ENCODE assay signal across 35 cellular contexts in the genomic region with DNA sequence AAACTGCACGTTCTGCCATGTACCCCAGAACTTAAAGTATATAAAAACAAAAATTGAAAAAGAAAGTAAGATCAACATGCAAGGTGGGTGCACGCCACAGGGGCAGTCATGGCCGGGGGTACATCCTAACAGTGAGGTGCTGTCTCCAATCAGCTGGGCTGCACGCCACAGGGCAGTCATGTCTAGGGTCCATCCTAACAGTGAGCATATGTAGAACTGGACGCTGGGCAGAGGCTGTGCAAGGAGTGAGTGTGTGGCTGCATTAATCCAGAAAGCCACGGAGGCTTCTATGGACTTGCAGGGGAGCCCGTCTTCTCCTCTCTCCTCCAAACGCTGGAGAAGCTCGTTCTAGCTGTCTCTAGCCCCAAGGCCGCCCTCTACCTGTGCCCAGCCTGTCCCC.
"Had no signal": no experiment of that assay in that cellular context is flagged by ENCODE, and none has a peak within 500 bp of the region (broad histone marks: within the 10 kb centered on the region; RNA-seq: fewer than 3 reads in every experiment).

No MANE protein-coding gene starts in this region.

- H3K27me3 ChIP-seq: ascending aorta, cardiac muscle cell, Peyer's patch, SJCRH30 had no signal

- H3K27ac ChIP-seq: ascending aorta, cardiac muscle cell, Peyer's patch, SJCRH30, SK-N-MC, WERI-Rb-1 had no signal

- H3K9me3 Mint-ChIP-seq: activated CD8-positive, alpha-beta T cell treated with anti-CD3 and anti-CD28 coated beads for 36 hours; activated T-helper 17 cell treated with anti-CD3 and anti-CD28 coated beads, Interleukin-2, amount 50 U/mL, for 72 hours had no signal

- H3K27ac Mint-ChIP-seq: activated CD8-positive, alpha-beta T cell treated with anti-CD3 and anti-CD28 coated beads for 36 hours; activated naive CD8-positive, alpha-beta T cell treated with anti-CD3 and anti-CD28 coated beads for 36 hours; activated T-cell treated with anti-CD3 and anti-CD28 coated beads, Interleukin-2, amount 50 U/mL, for 72 hours; activated T-helper 17 cell treated with anti-CD3 and anti-CD28 coated beads, Interleukin-2, amount 50 U/mL, for 72 hours had no signal

- H3K4me3 Mint-ChIP-seq: activated CD8-positive, alpha-beta T cell treated with anti-CD3 and anti-CD28 coated beads for 36 hours; activated naive CD8-positive, alpha-beta T cell treated with anti-CD3 and anti-CD28 coated beads for 36 hours; activated T-cell treated with anti-CD3 and anti-CD28 coated beads, Interleukin-2, amount 50 U/mL, for 72 hours; activated T-helper 17 cell treated with anti-CD3 and anti-CD28 coated beads, Interleukin-2, amount 50 U/mL, for 72 hours; IgD-negative memory B cell had no signal

- H3K4me1 ChIP-seq: ascending aorta, Peyer's patch, SJCRH30 had no signal

- H3K9me3 ChIP-seq: Peyer's patch had no signal

- H3K36me3 Mint-ChIP-seq: activated naive CD8-positive, alpha-beta T cell treated with anti-CD3 and anti-CD28 coated beads for 36 hours; IgD-negative memory B cell had no signal

- H3K36me3 ChIP-seq: ascending aorta, cardiac muscle cell, Peyer's patch, SJCRH30, WERI-Rb-1 had no signal

- DNase-seq: activated CD4-positive, alpha-beta T cell treated with anti-CD3 and anti-CD28 coated beads for 1 hour; activated CD4-positive, alpha-beta T cell treated with anti-CD3 and anti-CD28 coated beads for 48 hours; activated CD4-positive, alpha-beta T cell treated with anti-CD3 and anti-CD28 coated beads, Interleukin-2, amount 50 U/mL, for 4 hours; activated CD4-positive, CD25-positive, alpha-beta regulatory T cell; activated CD8-positive, alpha-beta T cell treated with anti-CD3 and anti-CD28 coated beads for 36 hours; activated effector memory CD4-positive, alpha-beta T cell treated with anti-CD3 and anti-CD28 coated beads, Interleukin-2, amount 50 U/mL, for 16 hours; activated naive CD4-positive, alpha-beta T cell; activated naive CD4-positive, alpha-beta T cell treated with anti-CD3 and anti-CD28 coated beads, Interleukin-2, amount 50 U/mL, for 16 hours; activated naive CD8-positive, alpha-beta T cell treated with anti-CD3 and anti-CD28 coated beads for 36 hours; activated T-cell treated with anti-CD3 and anti-CD28 coated beads, Interleukin-2, amount 50 U/mL, for 1 hour; activated T-cell treated with anti-CD3 and anti-CD28 coated beads, Interleukin-2, amount 50 U/mL, for 72 hours; amniotic stem cell; Karpas-422; KBM-7; NCI-H1105; NCI-H1436; NCI-H1694 treated with DMSO at 0.1 percent for 48 hours; NCI-H2029; NCI-H345; NCI-H510A; NCI-H526; NCI-H748 treated with DMSO at 0.1 percent for 48 hours; NK-92 treated with Interleukin-12 subunit alpha and Interleukin-12 subunit beta, amount 100 ng/mL, for 24 hours; PC-3; Peyer's patch; RPMI8226; SHP77; SJCRH30; T1000; WERI-Rb-1 had no signal

- H3K4me3 ChIP-seq: ascending aorta, cardiac muscle cell, Peyer's patch, SJCRH30, SK-N-MC had no signal

- ATAC-seq: activated CD8-positive, alpha-beta T cell treated with anti-CD3 and anti-CD28 coated beads for 36 hours; activated T-cell treated with anti-CD3 and anti-CD28 coated beads, Interleukin-2, amount 50 U/mL, for 72 hours; activated T-helper 17 cell treated with anti-CD3 and anti-CD28 coated beads, Interleukin-2, amount 50 U/mL, for 72 hours; PC-3 had no signal

- H3K4me1 Mint-ChIP-seq: activated naive CD8-positive, alpha-beta T cell treated with anti-CD3 and anti-CD28 coated beads for 36 hours; activated T-helper 17 cell treated with anti-CD3 and anti-CD28 coated beads, Interleukin-2, amount 50 U/mL, for 72 hours; IgD-negative memory B cell had no signal
